In the genomic region with DNA sequence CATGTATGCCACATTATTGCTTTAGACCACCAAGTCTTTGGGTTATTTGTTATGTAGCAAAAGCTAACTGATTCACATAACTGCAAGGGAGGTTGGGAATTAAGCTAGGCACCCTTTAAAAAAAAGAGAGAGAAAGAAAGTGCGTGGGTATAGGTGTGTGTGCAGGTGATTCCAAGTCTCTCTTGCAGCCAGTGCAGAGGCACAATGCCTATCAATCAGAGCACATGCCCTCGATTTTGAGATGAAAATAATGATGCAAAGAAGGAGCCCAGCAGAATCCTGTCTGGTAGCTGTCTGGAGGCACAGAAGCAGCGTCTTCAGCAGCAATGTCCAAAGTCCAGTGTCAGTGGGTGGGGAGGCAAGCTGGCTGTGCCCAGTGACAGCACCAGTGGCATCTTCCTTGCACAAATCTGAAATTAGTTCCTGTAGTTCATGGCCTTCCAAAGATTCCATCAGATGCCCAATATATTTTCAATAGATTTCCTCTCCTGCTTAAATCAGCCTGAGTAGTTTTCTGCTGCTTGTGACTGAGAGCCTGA, we compare ENCODE assay signal across 24 cellular contexts.
"Had no signal": no experiment of that assay in that cellular context is flagged by ENCODE, and none has a peak within 500 bp of the region (broad histone marks: within the 10 kb centered on the region; RNA-seq: fewer than 3 reads in every experiment).

No MANE protein-coding gene starts in this region.

- H3K9me3 ChIP-seq: esophagus muscularis mucosa, gastrocnemius medialis, prostate gland, right lobe of liver, spleen, thoracic aorta had no signal

- DNase-seq: effector memory CD8-positive, alpha-beta T cell; gastrocnemius medialis; glutamatergic neuron; kidney; left cardiac atrium; left ventricle myocardium superior; mesendoderm; naive thymus-derived CD4-positive, alpha-beta T cell; nephron progenitor cell; retina; right lobe of liver; spleen; stimulated activated CD4-positive, alpha-beta T cell treated with anti-CD3 and anti-CD28 coated beads, Interleukin-15, amount 100 ng/mL, for 24 hours; stimulated activated CD4-positive, alpha-beta T cell treated with anti-CD3 and anti-CD28 coated beads, Interleukin-1b, Interleukin-23, amount 100 ng/mL, for 48 hours; stimulated activated CD4-positive, alpha-beta T cell treated with anti-CD3 and anti-CD28 coated beads, Interleukin-4, amount 100 ng/mL, for 4 hours; stimulated activated naive B cell treated with anti-CD40 and anti-IgM and Interleukin-4, amounts not matched to agents 10 μg/mL and 1 μg/mL and 100 μg/mL, for 72 hours; stimulated activated naive CD8-positive, alpha-beta T cell treated with anti-CD3 and anti-CD28 coated beads, Interleukin-15, amount 100 ng/mL, for 72 hours; trophoblast cell had no signal

- H3K27ac ChIP-seq: epithelial cell of prostate, esophagus muscularis mucosa, gastrocnemius medialis, parathyroid adenoma, prostate gland, right lobe of liver, spleen, thoracic aorta had no signal

- H3K36me3 ChIP-seq: esophagus muscularis mucosa, gastrocnemius medialis, prostate gland, right lobe of liver, spleen, thoracic aorta had no signal

- H3K4me1 ChIP-seq: esophagus muscularis mucosa, gastrocnemius medialis, parathyroid adenoma, prostate gland, right lobe of liver, spleen had no signal

- FAIRE-seq: kidney had no signal

- ATAC-seq: effector memory CD8-positive, alpha-beta T cell; gastrocnemius medialis; left cardiac atrium; left ventricle myocardium superior; naive thymus-derived CD4-positive, alpha-beta T cell; right lobe of liver; stimulated activated naive B cell treated with anti-CD40 and anti-IgM and Interleukin-4, amounts not matched to agents 10 μg/mL and 1 μg/mL and 100 μg/mL, for 72 hours; stimulated activated naive CD8-positive, alpha-beta T cell treated with anti-CD3 and anti-CD28 coated beads, Interleukin-15, amount 100 ng/mL, for 72 hours had no signal

- H3K4me3 ChIP-seq: esophagus muscularis mucosa, gastrocnemius medialis, lung, prostate gland, right lobe of liver, spleen, thoracic aorta had no signal
